ENCODE assay signal across 16 cellular contexts in genomic region chr1:215043405-215043804, GRCh38. TPM values are rescaled to one million over a fixed set of nuclear protein-coding genes. Genes with fewer than 3 reads are reported as not detected.
"Had no signal": no experiment of that assay in that cellular context is flagged by ENCODE, and none has a peak within 500 bp of the region (broad histone marks: within the 10 kb centered on the region; RNA-seq: fewer than 3 reads in every experiment).

No MANE protein-coding gene starts in this region.

- H3K9me3 Mint-ChIP-seq: T-helper 1 cell treated with Interleukin-12 subunit alpha and Interleukin-12 subunit beta and Interleukin-4 antibody, amounts not matched to agents 30 μg/mL and 1 μg/mL, for 36 hours had no signal

- H3K4me3 Mint-ChIP-seq: central memory CD8-positive, alpha-beta T cell; memory B cell; natural killer cell; stimulated activated naive CD8-positive, alpha-beta T cell treated with anti-CD3 and anti-CD28 coated beads, Interleukin-15, Interleukin-2, amounts not matched to agents 100 ng/mL and 50 ng/mL, for 24 hours; T-helper 1 cell treated with Interleukin-12 subunit alpha and Interleukin-12 subunit beta and Interleukin-4 antibody, amounts not matched to agents 30 μg/mL and 1 μg/mL, for 36 hours; WTC11 had no signal

- H3K27ac Mint-ChIP-seq: memory B cell; natural killer cell; stimulated activated naive CD8-positive, alpha-beta T cell treated with anti-CD3 and anti-CD28 coated beads, Interleukin-15, Interleukin-2, amounts not matched to agents 100 ng/mL and 50 ng/mL, for 24 hours; T-helper 1 cell treated with Interleukin-12 subunit alpha and Interleukin-12 subunit beta and Interleukin-4 antibody, amounts not matched to agents 30 μg/mL and 1 μg/mL, for 36 hours; WTC11 had no signal

- ATAC-seq: gastrocnemius medialis, heart right ventricle, left lung, natural killer cell, upper lobe of right lung, WTC11 had no signal

- H3K36me3 Mint-ChIP-seq: memory B cell, natural killer cell, WTC11 had no signal

- H3K4me1 Mint-ChIP-seq: central memory CD8-positive, alpha-beta T cell; memory B cell; natural killer cell had no signal

- H3K27me3 Mint-ChIP-seq: central memory CD8-positive, alpha-beta T cell; memory B cell had no signal

- DNase-seq: activated CD8-positive, alpha-beta memory T cell treated with anti-CD3 and anti-CD28 coated beads for 24 hours; activated gamma-delta T cell treated with Interleukin-2 at 50 U/mL for 16 hours; adrenal gland; cortex of kidney; effector CD8-positive, alpha-beta T cell; gastrocnemius medialis; heart right ventricle; left lung; natural killer cell; testis; upper lobe of right lung had no signal

RNA-seq across cellular contexts. Expression of gene KCNK2, which starts 39.1 kb away (rescaled TPM):
- total RNA-seq: natural killer cell had no signal
